Comparison of ENCODE assay signal across 17 cellular contexts in the genomic region with DNA sequence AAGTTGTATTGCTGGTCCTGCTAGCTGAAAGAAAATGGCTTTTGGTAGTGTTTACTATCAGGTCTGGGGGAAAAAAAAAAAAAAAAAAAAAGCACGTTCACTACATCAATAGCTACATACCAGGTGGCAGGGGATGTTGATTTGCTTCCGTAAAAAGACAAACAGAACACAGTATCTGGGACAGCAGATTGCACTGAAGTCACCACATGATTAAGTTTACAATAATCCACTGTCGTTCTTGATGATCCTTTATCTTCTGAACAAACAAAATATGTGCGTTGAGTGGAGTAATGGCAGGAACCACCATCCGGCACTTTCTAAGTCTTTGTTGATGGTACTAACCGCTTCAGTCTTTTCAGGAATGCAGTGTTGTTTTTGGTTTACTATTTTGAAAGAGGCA. TPM values are rescaled to one million over a fixed set of nuclear protein-coding genes. Genes with fewer than 3 reads are reported as not detected.
DNase-seq lines count a peak whose midpoint lies in the region; ATAC-seq and TF ChIP-seq lines count a peak whose summit lies in the region.
"Had no signal": no experiment of that assay in that cellular context is flagged by ENCODE, and none has a peak within 500 bp of the region (broad histone marks: within the 10 kb centered on the region; RNA-seq: fewer than 3 reads in every experiment).

No MANE protein-coding gene starts in this region.

- H3K4ac ChIP-seq in trophoblast cell (ENCODE audit: low read depth, low read length): no peak overlapping the region

- WGBS in trophoblast cell (ENCODE audit: extremely low coverage, insufficient coverage, insufficient read length): no CpG with 5 or more reads among the region's 6 CpGs

- H2BK120ac ChIP-seq in trophoblast cell (ENCODE audit: insufficient read depth, low read length, poor library complexity): no peak overlapping the region

- ATAC-seq in HG02840 (IDR thresholded peaks at IDR 0.05; ENCODE audit: low FRiP score, unreplicated experiment) (no peak), HG02973 (IDR thresholded peaks at IDR 0.05; ENCODE audit: unreplicated experiment) (no peak), left colon (no peak)

- H4K12ac ChIP-seq in trophoblast cell (ENCODE audit: low read depth, low read length): no peak overlapping the region

- no peak overlapping the region for H2BK12ac ChIP-seq in trophoblast cell (ENCODE audit: low read length)

- no peak overlapping the region for H3K9ac ChIP-seq in trophoblast cell (ENCODE audit: low read length)

- peaks cover 2% of the 10 kb centered on the region for H3K79me2 ChIP-seq in trophoblast cell (ENCODE audit: control insufficient read depth, insufficient read depth, low read length, poor library complexity)

- no peak overlapping the region for H3K23ac ChIP-seq in trophoblast cell (ENCODE audit: low read length)

- no peaks in the 10 kb centered on the region for H3K27me3 ChIP-seq in trophoblast cell (ENCODE audit: insufficient read depth, low read length)

- H3K36me3 ChIP-seq in trophoblast cell (ENCODE audit: control insufficient read depth in 1 of 2, insufficient read depth in 2 of 2, low read length in 2 of 2): no peaks in the 10 kb centered on the region

- peaks cover 6% of the 10 kb centered on the region for H3K79me1 ChIP-seq in trophoblast cell (ENCODE audit: low read length)

- no peak overlapping the region for H4K8ac ChIP-seq in trophoblast cell (ENCODE audit: low read depth, low read length)

- no peak overlapping the region for H2AFZ ChIP-seq in trophoblast cell (ENCODE audit: insufficient read depth, low read length, poor library complexity)

- intact Hi-C loops in left colon (cut with DNase I, micrococcal nuclease): no loop called here

- no peaks in the 10 kb centered on the region for H3K9me3 ChIP-seq in trophoblast cell (ENCODE audit: insufficient read depth, low read depth, low read length)

- H3K4me1 ChIP-seq in trophoblast cell (ENCODE audit: control insufficient read depth in 1 of 2, insufficient read depth in 2 of 2, low read length in 2 of 2): peaks cover 8 to 18% of the 10 kb centered on the region in 2 experiments

- no peak overlapping the region for H2AK5ac ChIP-seq in trophoblast cell (ENCODE audit: low read length)

- no peak overlapping the region for H3K4me2 ChIP-seq in trophoblast cell (ENCODE audit: low read length)

- H3K4me3 ChIP-seq in choroid plexus epithelial cell (ENCODE audit: low read depth, low read length) (no peak overlapping the region), trophoblast cell (ENCODE audit: low read depth, low read length) (no peak overlapping the region)

- no peak overlapping the region for H3K18ac ChIP-seq in trophoblast cell (ENCODE audit: low read length)

- H3K27ac ChIP-seq in trophoblast cell (ENCODE audit: low read depth, low read length): no peak overlapping the region
- H3K27ac ChIP-seq: 22Rv1 had no signal

- H2BK5ac ChIP-seq in trophoblast cell (ENCODE audit: low read depth, low read length, poor library complexity): no peak overlapping the region

- no peak for TF ChIP-seq CTCF in choroid plexus epithelial cell (conservative IDR thresholded peaks at IDR 0.05; ENCODE audit: low read depth, low read length)

- H4K91ac ChIP-seq in trophoblast cell (ENCODE audit: low read depth, low read length): no peak overlapping the region

- DNase-seq in NCI-H146 (lab: John Stamatoyannopoulos, UW): peak; percentile 52
- DNase-seq in NCI-H146 treated with DMSO at 0.1 percent for 48 hours (lab: John Stamatoyannopoulos, UW; ENCODE audit: unreplicated experiment): no peak
- peak; percentile 27 for DNase-seq in OCI-M2 (lab: John Stamatoyannopoulos, UW; ENCODE audit: unreplicated experiment)
- peak; percentile 31 for DNase-seq in choroid plexus epithelial cell (ENCODE audit: low read depth)
- peak; percentile 74 to 92 for DNase-seq in trophoblast cell
- no peak for DNase-seq in left colon
- DNase-seq: Calu3; CD4-positive, alpha-beta T cell; DMS79; GOT3; KG1; NCI-H1694; NCI-H2107; NCI-H446 had no signal

- H3K14ac ChIP-seq in trophoblast cell (ENCODE audit: low read length): no peak overlapping the region

RNA-seq across cellular contexts. Expression of a gene that starts 48.7 kb away (rescaled TPM):
- 102 and 104 TPM in 2 replicates for polyA plus RNA-seq in trophoblast cell (2013)
- total RNA-seq in left colon: 100 to 1,000 TPM in 1 of 2 donors, 10 to 100 TPM in 1; 96.3 to 100 TPM

Comparison
In these comparisons a context has a peak if more than half of its experiments do, and no peak if none do; other contexts are left out.
1. DNase-seq: peak in NCI-H146 (single experiment), OCI-M2 (single experiment), choroid plexus epithelial cell (single experiment) and trophoblast cell (2 of 2); none in NCI-H146 treated with DMSO at 0.1 percent for 48 hours (single experiment) and left colon (0 of 2).